23 cellular contexts compared by ENCODE assay signal in the genomic region with DNA sequence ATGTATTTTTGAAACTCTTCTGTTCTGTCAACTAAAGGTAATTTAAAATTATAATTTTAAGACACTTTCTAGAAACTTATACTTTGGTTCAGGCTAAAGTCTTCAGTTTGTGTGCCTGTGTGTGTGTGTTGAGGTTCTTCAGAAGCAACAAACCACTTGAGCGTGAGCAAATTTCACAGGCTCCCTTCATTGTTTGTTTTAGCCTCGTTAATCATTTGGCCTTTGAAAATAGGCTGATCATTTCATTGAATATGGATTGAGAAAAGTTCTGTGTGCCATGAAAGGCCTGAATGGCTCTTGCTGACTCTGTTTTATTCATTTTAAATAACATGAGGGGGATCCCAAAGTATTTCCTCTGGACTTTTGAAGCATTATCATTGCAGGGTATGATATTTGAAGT.
DNase-seq lines count a peak whose midpoint lies in the region; ATAC-seq and TF ChIP-seq lines count a peak whose summit lies in the region.
"Had no signal": no experiment of that assay in that cellular context is flagged by ENCODE, and none has a peak within 500 bp of the region (broad histone marks: within the 10 kb centered on the region; RNA-seq: fewer than 3 reads in every experiment).

No MANE protein-coding gene starts in this region.

- peaks cover 3% of the 10 kb centered on the region for H3K27me3 Mint-ChIP-seq in nephron progenitor cell (ENCODE audit: low read depth, poor library complexity)
- H3K27me3 Mint-ChIP-seq in activated CD4-positive, alpha-beta T cell treated with anti-CD3 and anti-CD28 coated beads for 36 hours: no peaks in the 10 kb centered on the region
- H3K27me3 Mint-ChIP-seq: central memory CD8-positive, alpha-beta T cell; naive B cell; stimulated activated naive CD8-positive, alpha-beta T cell treated with anti-CD3 and anti-CD28 coated beads, Interleukin-15, Interleukin-2, amounts not matched to agents 100 ng/mL and 50 ng/mL, for 24 hours had no signal

- CTCF ChIA-PET in HEK293T (lab: Yijun Ruan, JAX): no interaction called here
- CTCF ChIA-PET in activated CD4-positive, alpha-beta T cell treated with anti-CD3 and anti-CD28 coated beads for 36 hours (lab: Charles Lee): no interaction called here

- H3K4me1 Mint-ChIP-seq in nephron progenitor cell: peaks cover 31% of the 10 kb centered on the region
- no peaks in the 10 kb centered on the region for H3K4me1 Mint-ChIP-seq in activated CD4-positive, alpha-beta T cell treated with anti-CD3 and anti-CD28 coated beads for 36 hours
- H3K4me1 Mint-ChIP-seq: naive B cell had no signal

- peak; percentile 10 to 51 for DNase-seq in HAP-1 (ENCODE audit: low spot score in 2 of 2)
- peak; percentile 79 for DNase-seq in NCI-H146 (lab: John Stamatoyannopoulos, UW)
- peak; percentile 94 for DNase-seq in NCI-H748 treated with DMSO at 0.1 percent for 48 hours (lab: John Stamatoyannopoulos, UW)
- no peak for DNase-seq in nephron progenitor cell
- no peak for DNase-seq in HEK293T (ENCODE audit: extremely low spot score)
- DNase-seq in activated CD4-positive, alpha-beta T cell treated with anti-CD3 and anti-CD28 coated beads for 36 hours: no peak
- DNase-seq: CD8-positive, alpha-beta T cell; H9; KG1; left cardiac atrium; mesenchymal stem cell; MV-4-11; naive B cell; NCI-H524; SW 1271 had no signal

- H3K4me3 ChIP-seq in HAP-1: no peak overlapping the region
- H3K4me3 ChIP-seq: ascending aorta, tibial nerve had no signal

- no peaks in the 10 kb centered on the region for H3K9me3 ChIP-seq in HAP-1
- H3K9me3 ChIP-seq: ascending aorta, tibial nerve had no signal

- in situ Hi-C loops in HAP-1 (cut with MboI; ENCODE audit: low sequenced_read_pairs): loop anchor here (25.0 kb wide), 1 partner anchor 633 kb away; a partner anchor contains a TSS

- no peak overlapping the region for H3K4me3 Mint-ChIP-seq in nephron progenitor cell
- no peak overlapping the region for H3K4me3 Mint-ChIP-seq in activated CD4-positive, alpha-beta T cell treated with anti-CD3 and anti-CD28 coated beads for 36 hours
- H3K4me3 Mint-ChIP-seq: CD8-positive, alpha-beta T cell; central memory CD8-positive, alpha-beta T cell; H9; naive B cell; stimulated activated naive CD8-positive, alpha-beta T cell treated with anti-CD3 and anti-CD28 coated beads, Interleukin-15, Interleukin-2, amounts not matched to agents 100 ng/mL and 50 ng/mL, for 24 hours had no signal

- no peak for TF ChIP-seq CTCF in nephron progenitor cell (IDR thresholded peaks at IDR 0.05)

- H3K36me3 ChIP-seq in HAP-1 (replicated peaks): no peaks in the 10 kb centered on the region

- no peaks in the 10 kb centered on the region for H3K27me3 ChIP-seq in HAP-1 (ENCODE audit: low read depth)
- H3K27me3 ChIP-seq: ascending aorta, tibial nerve had no signal

- POLR2A ChIA-PET in HEK293T (lab: Yijun Ruan, JAX): no interaction called here
- POLR2A ChIA-PET in activated CD4-positive, alpha-beta T cell treated with anti-CD3 and anti-CD28 coated beads for 36 hours (lab: Charles Lee): no interaction called here

- intact Hi-C loops in activated CD4-positive, alpha-beta T cell treated with anti-CD3 and anti-CD28 coated beads for 36 hours (cut with DNase I, micrococcal nuclease): no loop called here

- H3K4me1 ChIP-seq in HAP-1: peaks cover 29% of the 10 kb centered on the region
- H3K4me1 ChIP-seq: parathyroid adenoma, tibial nerve had no signal

- ATAC-seq in activated CD4-positive, alpha-beta T cell treated with anti-CD3 and anti-CD28 coated beads for 36 hours: no peak
- ATAC-seq in GM18511 (IDR thresholded peaks at IDR 0.05; ENCODE audit: unreplicated experiment): no peak
- ATAC-seq: activated naive CD4-positive, alpha-beta T cell treated with anti-CD3 and anti-CD28 coated beads, Interleukin-2, amount 50 U/mL, for 72 hours; CD8-positive, alpha-beta T cell; esophagus mucosa; left cardiac atrium had no signal

- H3K27ac Mint-ChIP-seq in nephron progenitor cell: peak overlapping the region; percentile 62
- H3K27ac Mint-ChIP-seq in activated CD4-positive, alpha-beta T cell treated with anti-CD3 and anti-CD28 coated beads for 36 hours: no peak overlapping the region
- H3K27ac Mint-ChIP-seq: activated naive CD4-positive, alpha-beta T cell treated with anti-CD3 and anti-CD28 coated beads, Interleukin-2, amount 50 U/mL, for 72 hours; CD8-positive, alpha-beta T cell; naive B cell; stimulated activated naive CD8-positive, alpha-beta T cell treated with anti-CD3 and anti-CD28 coated beads, Interleukin-15, Interleukin-2, amounts not matched to agents 100 ng/mL and 50 ng/mL, for 24 hours had no signal

- no peaks in the 10 kb centered on the region for H3K9me3 Mint-ChIP-seq in nephron progenitor cell
- H3K9me3 Mint-ChIP-seq in activated CD4-positive, alpha-beta T cell treated with anti-CD3 and anti-CD28 coated beads for 36 hours (ENCODE audit: low read depth): no peaks in the 10 kb centered on the region
- H3K9me3 Mint-ChIP-seq: activated naive CD4-positive, alpha-beta T cell treated with anti-CD3 and anti-CD28 coated beads, Interleukin-2, amount 50 U/mL, for 72 hours; CD8-positive, alpha-beta T cell; central memory CD8-positive, alpha-beta T cell; naive B cell; stimulated activated naive CD8-positive, alpha-beta T cell treated with anti-CD3 and anti-CD28 coated beads, Interleukin-15, Interleukin-2, amounts not matched to agents 100 ng/mL and 50 ng/mL, for 24 hours had no signal

- peaks cover 19% of the 10 kb centered on the region for H3K36me3 Mint-ChIP-seq in nephron progenitor cell (ENCODE audit: low read depth)
- H3K36me3 Mint-ChIP-seq in activated CD4-positive, alpha-beta T cell treated with anti-CD3 and anti-CD28 coated beads for 36 hours (ENCODE audit: low read depth): peaks cover 29% of the 10 kb centered on the region

TF ChIP-seq in HEK293T, 16 proteins besides CTCF, POLR2A, EP300 and RAD21:
- TF ChIP-seq SUZ12 (IDR thresholded peaks at IDR 0.05): no peak
- TF ChIP-seq, protein P1, sequence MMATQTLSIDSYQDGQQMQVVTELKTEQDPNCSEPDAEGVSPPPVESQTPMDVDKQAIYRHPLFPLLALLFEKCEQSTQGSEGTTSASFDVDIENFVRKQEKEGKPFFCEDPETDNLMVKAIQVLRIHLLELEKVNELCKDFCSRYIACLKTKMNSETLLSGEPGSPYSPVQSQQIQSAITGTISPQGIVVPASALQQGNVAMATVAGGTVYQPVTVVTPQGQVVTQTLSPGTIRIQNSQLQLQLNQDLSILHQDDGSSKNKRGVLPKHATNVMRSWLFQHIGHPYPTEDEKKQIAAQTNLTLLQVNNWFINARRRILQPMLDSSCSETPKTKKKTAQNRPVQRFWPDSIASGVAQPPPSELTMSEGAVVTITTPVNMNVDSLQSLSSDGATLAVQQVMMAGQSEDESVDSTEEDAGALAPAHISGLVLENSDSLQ (IDR thresholded peaks at IDR 0.05): no peak
- no peak for TF ChIP-seq ELF4 (IDR thresholded peaks at IDR 0.05)
- no peak for TF ChIP-seq SP1 (IDR thresholded peaks at IDR 0.05)
- no peak for TF ChIP-seq ARNT (IDR thresholded peaks at IDR 0.05)
- TF ChIP-seq HDGF (IDR thresholded peaks at IDR 0.05; ENCODE audit: borderline replicate concordance): no peak
- no peak for TF ChIP-seq FOXM1 (IDR thresholded peaks at IDR 0.05; ENCODE audit: borderline replicate concordance)
- no peak for TF ChIP-seq NFRKB (IDR thresholded peaks at IDR 0.05)
- no peak for TF ChIP-seq TARDBP (IDR thresholded peaks at IDR 0.05)
- no peak for TF ChIP-seq L3MBTL2 (conservative IDR thresholded peaks at IDR 0.05)
- no peak for TF ChIP-seq LEF1 (IDR thresholded peaks at IDR 0.05; ENCODE audit: borderline replicate concordance)
- no peak for TF ChIP-seq FOXA1 (IDR thresholded peaks at IDR 0.05)
- no peak for TF ChIP-seq BHLHE40 (IDR thresholded peaks at IDR 0.05; ENCODE audit: borderline replicate concordance)
- no peak for TF ChIP-seq ZNF384 (IDR thresholded peaks at IDR 0.05)
- no peak for TF ChIP-seq CTBP1 (IDR thresholded peaks at IDR 0.05; ENCODE audit: borderline replicate concordance)
- TF ChIP-seq FOXK2 (IDR thresholded peaks at IDR 0.05): no peak

Comparison
In these comparisons a context has a peak if more than half of its experiments do, and no peak if none do; other contexts are left out.
1. DNase-seq: peak in HAP-1 (2 of 2), NCI-H146 (single experiment) and NCI-H748 treated with DMSO at 0.1 percent for 48 hours (single experiment); none in nephron progenitor cell (single experiment), HEK293T (single experiment) and activated CD4-positive, alpha-beta T cell treated with anti-CD3 and anti-CD28 coated beads for 36 hours (single experiment).